In genomic region chr1:52321051-52321450, GRCh38 we compare ENCODE assay signal across 5 cellular contexts.
"Had no signal": no experiment of that assay in that cellular context is flagged by ENCODE, and none has a peak within 500 bp of the region (broad histone marks: within the 10 kb centered on the region; RNA-seq: fewer than 3 reads in every experiment).

No MANE protein-coding gene starts in this region.

- ATAC-seq: HepG2, K562 had no signal

- H3K27ac ChIP-seq: HL-60 had no signal

- DNase-seq: IMR-90, KBM-7 had no signal

- H3K4me3 ChIP-seq: K562 had no signal
